In the genomic region with DNA sequence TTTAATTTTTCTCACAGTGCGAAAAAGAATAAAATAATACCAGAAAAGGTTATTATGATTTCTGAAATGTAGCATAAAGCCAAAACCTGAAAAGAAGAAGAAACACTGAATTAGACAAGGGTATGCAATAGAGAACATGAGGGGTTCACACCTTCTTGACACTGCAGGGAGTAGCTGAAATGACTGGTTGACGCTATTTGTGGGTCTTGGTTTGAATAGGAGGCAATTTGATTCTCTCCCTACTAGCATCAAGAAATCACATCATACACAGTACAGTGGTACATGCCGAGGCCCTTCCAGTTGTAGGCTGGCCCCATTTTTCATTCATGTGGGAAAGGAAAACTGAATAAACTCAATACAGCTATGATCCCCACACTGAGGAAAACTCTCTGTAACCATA, we compare ENCODE assay signal across 2 cellular contexts.
TF ChIP-seq lines count a peak whose summit lies in the region.

No MANE protein-coding gene starts in this region.

TF ChIP-seq in A549, 52 proteins besides CTCF, POLR2A, EP300 and RAD21:
- TF ChIP-seq EHMT2 (IDR thresholded peaks at IDR 0.05; ENCODE audit: low read depth), result no peak
- no peak for TF ChIP-seq ZSCAN20 (CRISPR knock-in tag; IDR thresholded peaks at IDR 0.05)
- TF ChIP-seq RARB (CRISPR knock-in tag; IDR thresholded peaks at IDR 0.05), result no peak
- no peak for TF ChIP-seq RFX5 (IDR thresholded peaks at IDR 0.05)
- TF ChIP-seq, protein P1, sequence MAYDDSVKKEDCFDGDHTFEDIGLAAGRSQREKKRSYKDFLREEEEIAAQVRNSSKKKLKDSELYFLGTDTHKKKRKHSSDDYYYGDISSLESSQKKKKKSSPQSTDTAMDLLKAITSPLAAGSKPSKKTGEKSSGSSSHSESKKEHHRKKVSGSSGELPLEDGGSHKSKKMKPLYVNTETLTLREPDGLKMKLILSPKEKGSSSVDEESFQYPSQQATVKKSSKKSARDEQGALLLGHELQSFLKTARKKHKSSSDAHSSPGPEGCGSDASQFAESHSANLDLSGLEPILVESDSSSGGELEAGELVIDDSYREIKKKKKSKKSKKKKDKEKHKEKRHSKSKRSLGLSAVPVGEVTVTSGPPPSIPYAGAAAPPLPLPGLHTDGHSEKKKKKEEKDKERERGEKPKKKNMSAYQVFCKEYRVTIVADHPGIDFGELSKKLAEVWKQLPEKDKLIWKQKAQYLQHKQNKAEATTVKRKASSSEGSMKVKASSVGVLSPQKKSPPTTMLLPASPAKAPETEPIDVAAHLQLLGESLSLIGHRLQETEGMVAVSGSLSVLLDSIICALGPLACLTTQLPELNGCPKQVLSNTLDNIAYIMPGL (CRISPR knock-in tag; IDR thresholded peaks at IDR 0.05; ENCODE audit: borderline replicate concordance), result no peak
- no peak for TF ChIP-seq GATA3 (IDR thresholded peaks at IDR 0.05; ENCODE audit: borderline replicate concordance)
- TF ChIP-seq TFCP2L1 (CRISPR knock-in tag; IDR thresholded peaks at IDR 0.05), result no peak
- no peak for TF ChIP-seq HOXB13 (CRISPR knock-in tag; IDR thresholded peaks at IDR 0.05; ENCODE audit: low read depth)
- no peak for TF ChIP-seq SMC3 (IDR thresholded peaks at IDR 0.05)
- TF ChIP-seq CHD4 (IDR thresholded peaks at IDR 0.05; ENCODE audit: borderline replicate concordance), result no peak
- TF ChIP-seq HDAC2 (IDR thresholded peaks at IDR 0.05), result no peak
- TF ChIP-seq, protein P2, sequence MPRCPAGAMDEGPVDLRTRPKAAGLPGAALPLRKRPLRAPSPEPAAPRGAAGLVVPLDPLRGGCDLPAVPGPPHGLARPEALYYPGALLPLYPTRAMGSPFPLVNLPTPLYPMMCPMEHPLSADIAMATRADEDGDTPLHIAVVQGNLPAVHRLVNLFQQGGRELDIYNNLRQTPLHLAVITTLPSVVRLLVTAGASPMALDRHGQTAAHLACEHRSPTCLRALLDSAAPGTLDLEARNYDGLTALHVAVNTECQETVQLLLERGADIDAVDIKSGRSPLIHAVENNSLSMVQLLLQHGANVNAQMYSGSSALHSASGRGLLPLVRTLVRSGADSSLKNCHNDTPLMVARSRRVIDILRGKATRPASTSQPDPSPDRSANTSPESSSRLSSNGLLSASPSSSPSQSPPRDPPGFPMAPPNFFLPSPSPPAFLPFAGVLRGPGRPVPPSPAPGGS (IDR thresholded peaks at IDR 0.05), result no peak
- no peak for TF ChIP-seq SREBF2 (IDR thresholded peaks at IDR 0.05)
- TF ChIP-seq, protein P3, sequence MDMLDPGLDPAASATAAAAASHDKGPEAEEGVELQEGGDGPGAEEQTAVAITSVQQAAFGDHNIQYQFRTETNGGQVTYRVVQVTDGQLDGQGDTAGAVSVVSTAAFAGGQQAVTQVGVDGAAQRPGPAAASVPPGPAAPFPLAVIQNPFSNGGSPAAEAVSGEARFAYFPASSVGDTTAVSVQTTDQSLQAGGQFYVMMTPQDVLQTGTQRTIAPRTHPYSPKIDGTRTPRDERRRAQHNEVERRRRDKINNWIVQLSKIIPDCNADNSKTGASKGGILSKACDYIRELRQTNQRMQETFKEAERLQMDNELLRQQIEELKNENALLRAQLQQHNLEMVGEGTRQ (IDR thresholded peaks at IDR 0.05), result no peak
- TF ChIP-seq ESRRA (IDR thresholded peaks at IDR 0.05; ENCODE audit: borderline replicate concordance, low read length), result no peak
- no peak for TF ChIP-seq MAFK (IDR thresholded peaks at IDR 0.05; ENCODE audit: partially characterized antibody)
- no peak for TF ChIP-seq NR3C1 (IDR thresholded peaks at IDR 0.05)
- no peak for TF ChIP-seq NFE2L2 (conservative IDR thresholded peaks at IDR 0.05; ENCODE audit: low read length)
- no peak for TF ChIP-seq FOSL2 (IDR thresholded peaks at IDR 0.05)
- TF ChIP-seq FOSL2 (CRISPR knock-in tag; IDR thresholded peaks at IDR 0.05), result no peak

TF ChIP-seq in IMR-90, 13 proteins besides CTCF, POLR2A, EP300 and RAD21:
- no peak for TF ChIP-seq RFX5 (IDR thresholded peaks at IDR 0.05; ENCODE audit: low read depth, low read length)
